Comparison of ENCODE assay signal across 26 cellular contexts in genomic region chr16:10087151-10087550, GRCh38.
"Had no signal": no experiment of that assay in that cellular context is flagged by ENCODE, and none has a peak within 500 bp of the region (broad histone marks: within the 10 kb centered on the region; RNA-seq: fewer than 3 reads in every experiment).

No MANE protein-coding gene starts in this region.

- ATAC-seq: activated CD4-positive, alpha-beta T cell treated with anti-CD3 and anti-CD28 coated beads for 36 hours; activated CD8-positive, alpha-beta memory T cell treated with anti-CD3 and anti-CD28 coated beads, Interleukin-2, amount 10 ng/mL, durations not matched to agents 7 days and 5 days; activated CD8-positive, alpha-beta T cell treated with anti-CD3 and anti-CD28 coated beads, Interleukin-2, amount 10 ng/mL, durations not matched to agents 7 days and 5 days; activated naive CD4-positive, alpha-beta T cell treated with anti-CD3 and anti-CD28 coated beads, Interleukin-2, amount 50 U/mL, for 72 hours; esophagus mucosa; T-cell had no signal

- H3K36me3 ChIP-seq: ascending aorta, breast epithelium, cardiac muscle cell had no signal

- DNase-seq: activated CD4-positive, alpha-beta memory T cell treated with anti-CD3 and anti-CD28 coated beads for 36 hours; activated CD4-positive, alpha-beta T cell treated with anti-CD3 and anti-CD28 coated beads for 36 hours; activated CD4-positive, alpha-beta T cell treated with anti-CD3 and anti-CD28 coated beads, Interleukin-2, amount 10 ng/mL, durations not matched to agents 24 days and 14 days; activated CD4-positive, CD25-positive, alpha-beta regulatory T cell; activated CD4-positive, CD25-positive, alpha-beta regulatory T cell treated with anti-CD3 and anti-CD28 coated beads, Interleukin-2, amount 50 U/mL, for 72 hours; activated CD8-positive, alpha-beta memory T cell treated with anti-CD3 and anti-CD28 coated beads, Interleukin-2, amount 10 ng/mL, durations not matched to agents 7 days and 5 days; activated CD8-positive, alpha-beta memory T cell treated with anti-CD3 and anti-CD28 coated beads, Interleukin-2, amount 50 U/mL, for 4 hours; activated CD8-positive, alpha-beta T cell treated with anti-CD3 and anti-CD28 coated beads, Interleukin-2, amount 10 ng/mL, durations not matched to agents 7 days and 5 days; activated gamma-delta T cell; activated naive CD4-positive, alpha-beta T cell; activated naive CD4-positive, alpha-beta T cell treated with anti-CD3 and anti-CD28 coated beads, Interleukin-2, amount 10 ng/mL, durations not matched to agents 7 days and 5 days; activated naive CD8-positive, alpha-beta T cell treated with anti-CD3 and anti-CD28 coated beads, Interleukin-2, amount 10 ng/mL, durations not matched to agents 7 days and 5 days; activated T-cell treated with anti-CD3 and anti-CD28 coated beads, Interleukin-2, amount 50 U/mL, for 1 hour; activated T-cell treated with anti-CD3 and anti-CD28 coated beads, Interleukin-2, amount 50 U/mL, for 48 hours; effector memory CD4-positive, alpha-beta T cell; endodermal cell; foreskin fibroblast; glutamatergic neuron; SW 1271; T-cell; T-helper 9 cell had no signal

- H3K27ac ChIP-seq: ascending aorta had no signal

- H3K27me3 ChIP-seq: ascending aorta, breast epithelium, cardiac muscle cell had no signal

- H3K9me3 ChIP-seq: ascending aorta, breast epithelium had no signal

- H3K4me1 ChIP-seq: breast epithelium had no signal

- H3K4me3 ChIP-seq: ascending aorta, breast epithelium, cardiac muscle cell had no signal
